ENCODE assay signal across 8 cellular contexts in the genomic region with DNA sequence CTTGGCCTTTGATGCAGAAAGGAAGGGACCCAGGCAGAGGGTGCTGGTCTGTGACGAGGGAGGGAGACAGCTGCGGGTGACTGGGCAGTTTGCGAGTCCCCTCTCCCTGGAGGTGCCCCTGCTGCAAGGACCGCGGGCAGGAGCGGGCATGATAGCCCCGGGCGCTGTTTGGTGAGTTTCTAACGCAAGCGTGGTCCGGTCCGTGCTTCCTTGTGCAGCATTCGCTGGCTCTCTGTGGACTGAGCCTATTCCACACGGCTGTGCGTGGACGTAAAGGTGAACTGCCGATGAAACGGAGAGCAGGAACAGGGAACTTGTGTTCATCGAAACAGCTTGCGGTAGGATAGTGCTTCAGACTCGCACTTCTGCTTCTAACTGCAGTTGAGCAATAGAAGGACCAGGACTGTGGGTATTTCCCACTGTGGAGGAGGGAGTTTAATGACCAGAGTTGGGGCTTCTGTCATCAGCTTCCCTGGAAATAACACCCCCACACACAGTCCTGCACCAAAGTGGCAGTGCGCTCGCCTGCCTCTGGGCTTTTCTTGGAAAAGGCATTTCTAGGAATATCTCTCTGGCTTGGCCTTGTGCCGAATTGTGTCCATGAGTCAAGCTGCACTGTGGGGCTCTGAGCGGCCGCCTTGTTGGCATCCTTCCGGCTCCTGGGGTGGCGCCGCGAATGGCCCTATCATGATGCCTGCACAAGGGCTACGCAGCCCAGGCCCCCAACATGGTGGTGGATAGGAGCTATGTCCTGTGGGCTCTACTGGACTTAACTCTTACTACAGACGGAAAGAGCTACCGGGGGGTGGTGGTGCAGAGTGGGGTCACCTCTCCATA. TPM values are rescaled to one million over a fixed set of nuclear protein-coding genes. Genes with fewer than 3 reads are reported as not detected.
DNase-seq lines count a peak whose midpoint lies in the region; ATAC-seq, FAIRE-seq and TF ChIP-seq lines count a peak whose summit lies in the region.

No MANE protein-coding gene starts in this region.

- no peak overlapping the region for H3K9ac ChIP-seq in BLaER1

- ATAC-seq in GM19395 (IDR thresholded peaks at IDR 0.05; ENCODE audit: unreplicated experiment) (peak; percentile 47), HG03280 (IDR thresholded peaks at IDR 0.05; ENCODE audit: unreplicated experiment) (peak; percentile 33)

- no peak overlapping the region for H3K4me3 ChIP-seq in BLaER1

- H4K20me1 ChIP-seq in BLaER1 = no peaks in the 10 kb centered on the region; the same call in 1 of the 2 replicates

- H3K36me3 Mint-ChIP-seq in glutamatergic neuron (ENCODE audit: unreplicated experiment) = no peaks in the 10 kb centered on the region

- H3K36me3 ChIP-seq in BLaER1 = peaks cover 28% of the 10 kb centered on the region

- H3K4me1 Mint-ChIP-seq in glutamatergic neuron (ENCODE audit: low read depth, unreplicated experiment) = no peaks in the 10 kb centered on the region

- H3K4me3 Mint-ChIP-seq in glutamatergic neuron (ENCODE audit: unreplicated experiment) = no peak overlapping the region

- H3K9me3 ChIP-seq in BLaER1 = no peaks in the 10 kb centered on the region

- H3K27me3 Mint-ChIP-seq in glutamatergic neuron (ENCODE audit: unreplicated experiment) = peaks cover 6% of the 10 kb centered on the region

- H3K27ac Mint-ChIP-seq in glutamatergic neuron (ENCODE audit: unreplicated experiment) = no peak overlapping the region

- FAIRE-seq in frontal cortex (lab: Jason Lieb, UNC) = no peak

- 0 out of 2 replicates have a peak overlapping the region, but pooled peaks have one; percentile 1 for H3K27ac ChIP-seq in BLaER1

- H3K9me3 Mint-ChIP-seq in glutamatergic neuron (ENCODE audit: unreplicated experiment) = peaks cover 21% of the 10 kb centered on the region

- H3K4me1 ChIP-seq in BLaER1 = peaks cover 54% of the 10 kb centered on the region

- TF ChIP-seq CTCF in glutamatergic neuron (IDR thresholded peaks at IDR 0.05; ENCODE audit: partially characterized antibody, unreplicated experiment) = no peak

- no peaks in the 10 kb centered on the region for H3K27me3 ChIP-seq in BLaER1

- H3K4me2 ChIP-seq in BLaER1 = peak overlapping the region; percentile 20

- DNase-seq in globus pallidus (ENCODE audit: low spot score) (peak; percentile 35), frontal cortex (ENCODE audit: low spot score in 2 of 2) (no peak), glutamatergic neuron (no peak), NCI-H1048 (lab: John Stamatoyannopoulos, UW) (no peak), AML-193 (lab: John Stamatoyannopoulos, UW) (no peak)

RNA-seq across cellular contexts. Expression of a gene that starts 48.9 kb away (rescaled TPM):
- 14.7 TPM for total RNA-seq in frontal cortex
- total RNA-seq in glutamatergic neuron (ENCODE audit: unreplicated experiment) = 40.4 TPM

RNA-seq across cellular contexts. Expression of a gene that starts 50.3 kb away (rescaled TPM):
- total RNA-seq in frontal cortex = not detected
- 0.37 TPM for total RNA-seq in glutamatergic neuron (ENCODE audit: unreplicated experiment)
